In genomic region chr16:88726408-88726749, GRCh38 we compare ENCODE assay signal across 29 cellular contexts. TPM values are rescaled to one million over a fixed set of nuclear protein-coding genes. Genes with fewer than 3 reads are reported as not detected.
"Had no signal": no experiment of that assay in that cellular context is flagged by ENCODE, and none has a peak within 500 bp of the region (broad histone marks: within the 10 kb centered on the region; RNA-seq: fewer than 3 reads in every experiment).

No MANE protein-coding gene starts in this region.

- H3K36me3 ChIP-seq: neural progenitor cell had no signal

- H2AFZ ChIP-seq: neural progenitor cell had no signal

- H3K4me3 ChIP-seq: left lung, lower lobe of right lung, neural progenitor cell, pancreas, prostate gland, sigmoid colon, spleen, tibial nerve, upper lobe of left lung, vagina had no signal

- FAIRE-seq: islet of Langerhans, kidney, pancreas, small intestine had no signal

- H3K27me3 ChIP-seq: left lung, neural progenitor cell, pancreas, sigmoid colon, spleen, tibial nerve, upper lobe of left lung, vagina had no signal

- H3K27ac ChIP-seq: left lung, lower lobe of right lung, neural progenitor cell, pancreas, prostate gland, sigmoid colon, spleen, tibial nerve, upper lobe of left lung, vagina had no signal

- H3K4me2 ChIP-seq: neural progenitor cell had no signal

- H3K27me3 Mint-ChIP-seq: naive thymus-derived CD8-positive, alpha-beta T cell; stimulated activated memory B cell treated with anti-CD40 and anti-IgM and Interleukin-4, amounts not matched to agents 10 μg/mL and 1 μg/mL and 100 μg/mL, for 72 hours; stimulated activated naive CD8-positive, alpha-beta T cell treated with anti-CD3 and anti-CD28 coated beads, Interleukin-15, amount 100 ng/mL, for 72 hours had no signal

- H3K4me3 Mint-ChIP-seq: immature natural killer cell; naive thymus-derived CD8-positive, alpha-beta T cell; nephron; neural progenitor cell; stimulated activated memory B cell treated with anti-CD40 and anti-IgM and Interleukin-4, amounts not matched to agents 10 μg/mL and 1 μg/mL and 100 μg/mL, for 72 hours; stimulated activated naive CD8-positive, alpha-beta T cell treated with anti-CD3 and anti-CD28 coated beads, Interleukin-15, amount 100 ng/mL, for 72 hours had no signal

- H3K9me3 Mint-ChIP-seq: immature natural killer cell; naive thymus-derived CD8-positive, alpha-beta T cell; nephron; neural progenitor cell; stimulated activated memory B cell treated with anti-CD40 and anti-IgM and Interleukin-4, amounts not matched to agents 10 μg/mL and 1 μg/mL and 100 μg/mL, for 72 hours; stimulated activated naive CD8-positive, alpha-beta T cell treated with anti-CD3 and anti-CD28 coated beads, Interleukin-15, amount 100 ng/mL, for 72 hours had no signal

- DNase-seq: hypothalamus; kidney; left colon; left lung; lower lobe of right lung; mammary epithelial cell; mesenchymal stem cell; naive thymus-derived CD8-positive, alpha-beta T cell; pancreas; posterior cingulate gyrus; retina; right cardiac atrium; sigmoid colon; small intestine; spleen; stimulated activated CD4-positive, alpha-beta T cell treated with anti-CD3 and anti-CD28 coated beads, Interleukin-4, amount 100 ng/mL, for 24 hours; stimulated activated naive CD4-positive, alpha-beta T cell treated with Interleukin-2 at 50 U/mL for 16 hours; stimulated activated naive CD8-positive, alpha-beta T cell treated with anti-CD3 and anti-CD28 coated beads, Interleukin-15, amount 100 ng/mL, for 72 hours; substantia nigra had no signal

- ATAC-seq: left colon; left lung; naive thymus-derived CD8-positive, alpha-beta T cell; pancreas; stimulated activated memory B cell treated with anti-CD40 and anti-IgM and Interleukin-4, amounts not matched to agents 10 μg/mL and 1 μg/mL and 100 μg/mL, for 72 hours; stimulated activated naive CD8-positive, alpha-beta T cell treated with anti-CD3 and anti-CD28 coated beads, Interleukin-15, amount 100 ng/mL, for 72 hours had no signal

- H3K9ac ChIP-seq: neural progenitor cell had no signal

- H3K9me3 ChIP-seq: left lung, lower lobe of right lung, pancreas, prostate gland, sigmoid colon, spleen, tibial nerve, upper lobe of left lung, vagina had no signal

- H3K27ac Mint-ChIP-seq: naive thymus-derived CD8-positive, alpha-beta T cell; nephron; neural progenitor cell; stimulated activated memory B cell treated with anti-CD40 and anti-IgM and Interleukin-4, amounts not matched to agents 10 μg/mL and 1 μg/mL and 100 μg/mL, for 72 hours; stimulated activated naive CD8-positive, alpha-beta T cell treated with anti-CD3 and anti-CD28 coated beads, Interleukin-15, amount 100 ng/mL, for 72 hours had no signal

- H3K4me1 ChIP-seq: left lung, lower lobe of right lung, neural progenitor cell, pancreas, prostate gland, sigmoid colon, spleen, tibial nerve, upper lobe of left lung, vagina had no signal

- H3K36me3 Mint-ChIP-seq: neural progenitor cell had no signal

RNA-seq across cellular contexts. Expression of gene SNAI3, which starts 40.1 kb away (rescaled TPM):
- total RNA-seq: mammary epithelial cell, urinary bladder, vagina had no signal
